In the genomic region with DNA sequence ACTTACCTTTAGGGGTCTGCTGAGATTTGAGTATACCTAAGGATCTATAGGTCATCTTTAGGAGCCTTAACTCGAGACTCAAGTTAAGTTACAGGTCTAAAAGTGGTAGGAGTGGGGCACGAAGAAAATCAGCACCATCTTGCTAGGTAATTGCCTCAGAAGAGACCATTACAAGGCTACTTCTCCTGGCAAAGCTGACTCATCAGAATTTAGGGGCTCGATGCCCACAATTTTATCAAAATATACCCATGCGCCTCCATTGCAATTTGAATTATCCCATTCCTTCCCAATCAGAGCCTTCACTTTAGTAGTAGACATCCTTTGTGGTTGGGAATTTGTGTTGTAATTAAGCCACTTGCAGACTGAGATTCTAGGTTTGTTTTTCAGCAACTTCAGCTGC, we compare ENCODE assay signal across 36 cellular contexts.
"Had no signal": no experiment of that assay in that cellular context is flagged by ENCODE, and none has a peak within 500 bp of the region (broad histone marks: within the 10 kb centered on the region; RNA-seq: fewer than 3 reads in every experiment).

No MANE protein-coding gene starts in this region.

- FAIRE-seq: astrocyte, TTC549 had no signal

- H3K27ac Mint-ChIP-seq: activated B cell treated with CpG ODN at 0.5 μM for 24 hours; activated CD4-positive, alpha-beta memory T cell treated with anti-CD3 and anti-CD28 coated beads for 36 hours; activated CD4-positive, alpha-beta T cell treated with anti-CD3 and anti-CD28 coated beads, Interleukin-2, amount 10 ng/mL, durations not matched to agents 24 days and 14 days; activated CD8-positive, alpha-beta T cell treated with anti-CD3 and anti-CD28 coated beads for 36 hours; activated naive CD4-positive, alpha-beta T cell treated with anti-CD3 and anti-CD28 coated beads for 36 hours; activated naive CD4-positive, alpha-beta T cell treated with anti-CD3 and anti-CD28 coated beads, Interleukin-2, amount 50 U/mL, for 72 hours; activated naive CD8-positive, alpha-beta T cell treated with anti-CD3 and anti-CD28 coated beads for 36 hours; activated T-cell treated with anti-CD3 and anti-CD28 coated beads, Interleukin-2, amount 50 U/mL, for 72 hours; activated T-helper 1 cell treated with anti-CD3 and anti-CD28 coated beads, Interleukin-12 subunit alpha, Interleukin-12 subunit beta, Interleukin-2, Interleukin-4 antibody, amounts not matched to agents 30 ng/mL and 10 ng/mL and 1 ng/mL, durations not matched to agents 14 hours and 24 hours and 36 hours; activated T-helper 17 cell treated with anti-CD3 and anti-CD28 coated beads, Interleukin-2, amount 50 U/mL, for 72 hours; T-helper 1 cell treated with Interleukin-12 subunit alpha and Interleukin-12 subunit beta and Interleukin-4 antibody, amounts not matched to agents 30 μg/mL and 1 μg/mL, for 36 hours; T-helper 2 cell treated with Interferon-gamma antibody and Interleukin-4, amounts not matched to agents 5 μg/mL and 100 μg/mL, for 36 hours had no signal

- H3K4me3 Mint-ChIP-seq: activated B cell treated with CpG ODN at 0.5 μM for 24 hours; activated CD4-positive, alpha-beta memory T cell treated with anti-CD3 and anti-CD28 coated beads for 36 hours; activated CD4-positive, alpha-beta T cell treated with anti-CD3 and anti-CD28 coated beads, Interleukin-2, amount 10 ng/mL, durations not matched to agents 24 days and 14 days; activated CD8-positive, alpha-beta T cell treated with anti-CD3 and anti-CD28 coated beads for 36 hours; activated naive CD4-positive, alpha-beta T cell treated with anti-CD3 and anti-CD28 coated beads for 36 hours; activated naive CD8-positive, alpha-beta T cell treated with anti-CD3 and anti-CD28 coated beads for 36 hours; activated T-cell treated with anti-CD3 and anti-CD28 coated beads, Interleukin-2, amount 50 U/mL, for 4 hours; activated T-cell treated with anti-CD3 and anti-CD28 coated beads, Interleukin-2, amount 50 U/mL, for 72 hours; activated T-helper 1 cell treated with anti-CD3 and anti-CD28 coated beads, Interleukin-12 subunit alpha, Interleukin-12 subunit beta, Interleukin-2, Interleukin-4 antibody, amounts not matched to agents 30 ng/mL and 10 ng/mL and 1 ng/mL, durations not matched to agents 14 hours and 24 hours and 36 hours; activated T-helper 17 cell treated with anti-CD3 and anti-CD28 coated beads, Interleukin-2, amount 50 U/mL, for 72 hours; T-helper 1 cell treated with Interleukin-12 subunit alpha and Interleukin-12 subunit beta and Interleukin-4 antibody, amounts not matched to agents 30 μg/mL and 1 μg/mL, for 36 hours; T-helper 2 cell treated with Interferon-gamma antibody and Interleukin-4, amounts not matched to agents 5 μg/mL and 100 μg/mL, for 36 hours had no signal

- H3K36me3 ChIP-seq: adrenal gland, brain microvascular endothelial cell, breast epithelium had no signal

- H3K4me3 ChIP-seq: adrenal gland, body of pancreas, breast epithelium had no signal

- H3K4me1 Mint-ChIP-seq: activated B cell treated with CpG ODN at 0.5 μM for 24 hours; activated CD4-positive, alpha-beta T cell treated with anti-CD3 and anti-CD28 coated beads, Interleukin-2, amount 10 ng/mL, durations not matched to agents 24 days and 14 days; activated naive CD8-positive, alpha-beta T cell treated with anti-CD3 and anti-CD28 coated beads for 36 hours; activated T-helper 17 cell treated with anti-CD3 and anti-CD28 coated beads, Interleukin-2, amount 50 U/mL, for 72 hours had no signal

- H3K9me3 ChIP-seq: adrenal gland, body of pancreas, breast epithelium had no signal

- DNase-seq: activated B cell treated with CpG ODN at 0.5 μM for 24 hours; activated CD4-positive, alpha-beta memory T cell treated with anti-CD3 and anti-CD28 coated beads for 36 hours; activated CD4-positive, alpha-beta T cell treated with anti-CD3 and anti-CD28 coated beads for 4 hours; activated CD4-positive, alpha-beta T cell treated with anti-CD3 and anti-CD28 coated beads, Interleukin-2, amount 10 ng/mL, durations not matched to agents 24 days and 14 days; activated CD4-positive, alpha-beta T cell treated with anti-CD3 and anti-CD28 coated beads, Interleukin-2, amount 50 U/mL, for 1 hour; activated CD4-positive, alpha-beta T cell treated with anti-CD3 and anti-CD28 coated beads, Interleukin-2, amount 50 U/mL, for 4 hours; activated CD4-positive, CD25-positive, alpha-beta regulatory T cell treated with anti-CD3 and anti-CD28 coated beads, Interleukin-2, amount 50 U/mL, for 72 hours; activated CD8-positive, alpha-beta memory T cell treated with anti-CD3 and anti-CD28 coated beads, Interleukin-2, amount 50 U/mL, for 4 hours; activated CD8-positive, alpha-beta T cell treated with anti-CD3 and anti-CD28 coated beads for 36 hours; activated effector memory CD4-positive, alpha-beta T cell treated with anti-CD3 and anti-CD28 coated beads, Interleukin-2, amount 50 U/mL, for 16 hours; activated gamma-delta T cell treated with Interleukin-2 at 50 U/mL for 16 hours; activated naive CD4-positive, alpha-beta T cell; activated naive CD4-positive, alpha-beta T cell treated with anti-CD3 and anti-CD28 coated beads for 36 hours; activated naive CD4-positive, alpha-beta T cell treated with anti-CD3 and anti-CD28 coated beads, Interleukin-2, amount 50 U/mL, for 16 hours; activated naive CD8-positive, alpha-beta T cell treated with anti-CD3 and anti-CD28 coated beads for 36 hours; activated T-cell treated with anti-CD3 and anti-CD28 coated beads for 4 hours; activated T-cell treated with anti-CD3 and anti-CD28 coated beads, Interleukin-2, amount 50 U/mL, for 1 hour; activated T-cell treated with anti-CD3 and anti-CD28 coated beads, Interleukin-2, amount 50 U/mL, for 4 hours; activated T-cell treated with anti-CD3 and anti-CD28 coated beads, Interleukin-2, amount 50 U/mL, for 72 hours; adrenal gland; amniotic stem cell; aorta; body of pancreas; brain microvascular endothelial cell; central memory CD4-positive, alpha-beta T cell; T-helper 2 cell; T-helper 9 cell had no signal

- H3K27me3 Mint-ChIP-seq: activated B cell treated with CpG ODN at 0.5 μM for 24 hours; activated CD4-positive, alpha-beta memory T cell treated with anti-CD3 and anti-CD28 coated beads for 36 hours; activated CD4-positive, alpha-beta T cell treated with anti-CD3 and anti-CD28 coated beads, Interleukin-2, amount 10 ng/mL, durations not matched to agents 24 days and 14 days; activated CD8-positive, alpha-beta T cell treated with anti-CD3 and anti-CD28 coated beads for 36 hours; activated naive CD8-positive, alpha-beta T cell treated with anti-CD3 and anti-CD28 coated beads for 36 hours; activated T-helper 17 cell treated with anti-CD3 and anti-CD28 coated beads, Interleukin-2, amount 50 U/mL, for 72 hours had no signal

- ATAC-seq: activated CD8-positive, alpha-beta T cell treated with anti-CD3 and anti-CD28 coated beads for 36 hours; activated naive CD4-positive, alpha-beta T cell treated with anti-CD3 and anti-CD28 coated beads, Interleukin-2, amount 50 U/mL, for 72 hours; activated T-cell treated with anti-CD3 and anti-CD28 coated beads, Interleukin-2, amount 50 U/mL, for 4 hours; activated T-cell treated with anti-CD3 and anti-CD28 coated beads, Interleukin-2, amount 50 U/mL, for 72 hours; activated T-helper 17 cell treated with anti-CD3 and anti-CD28 coated beads, Interleukin-2, amount 50 U/mL, for 72 hours; body of pancreas had no signal

- H3K4me1 ChIP-seq: adrenal gland, body of pancreas, breast epithelium had no signal

- H3K27me3 ChIP-seq: adrenal gland, body of pancreas, brain microvascular endothelial cell, breast epithelium had no signal

- H3K27ac ChIP-seq: adrenal gland, body of pancreas, brain microvascular endothelial cell, breast epithelium, VCaP had no signal

- H3K36me3 Mint-ChIP-seq: activated CD4-positive, alpha-beta memory T cell treated with anti-CD3 and anti-CD28 coated beads for 36 hours; activated naive CD4-positive, alpha-beta T cell treated with anti-CD3 and anti-CD28 coated beads, Interleukin-2, amount 50 U/mL, for 72 hours; activated naive CD8-positive, alpha-beta T cell treated with anti-CD3 and anti-CD28 coated beads for 36 hours had no signal

- H3K9me3 Mint-ChIP-seq: activated B cell treated with CpG ODN at 0.5 μM for 24 hours; activated CD4-positive, alpha-beta memory T cell treated with anti-CD3 and anti-CD28 coated beads for 36 hours; activated CD4-positive, alpha-beta T cell treated with anti-CD3 and anti-CD28 coated beads, Interleukin-2, amount 10 ng/mL, durations not matched to agents 24 days and 14 days; activated CD8-positive, alpha-beta T cell treated with anti-CD3 and anti-CD28 coated beads for 36 hours; activated naive CD4-positive, alpha-beta T cell treated with anti-CD3 and anti-CD28 coated beads for 36 hours; activated naive CD8-positive, alpha-beta T cell treated with anti-CD3 and anti-CD28 coated beads for 36 hours; activated T-cell treated with anti-CD3 and anti-CD28 coated beads, Interleukin-2, amount 50 U/mL, for 4 hours; activated T-helper 1 cell treated with anti-CD3 and anti-CD28 coated beads, Interleukin-12 subunit alpha, Interleukin-12 subunit beta, Interleukin-2, Interleukin-4 antibody, amounts not matched to agents 30 ng/mL and 10 ng/mL and 1 ng/mL, durations not matched to agents 14 hours and 24 hours and 36 hours; T-helper 1 cell treated with Interleukin-12 subunit alpha and Interleukin-12 subunit beta and Interleukin-4 antibody, amounts not matched to agents 30 μg/mL and 1 μg/mL, for 36 hours; T-helper 2 cell treated with Interferon-gamma antibody and Interleukin-4, amounts not matched to agents 5 μg/mL and 100 μg/mL, for 36 hours had no signal
